In genomic region chr5:180100621-180101450, GRCh38 we compare ENCODE assay signal across 15 cellular contexts. TPM values are rescaled to one million over a fixed set of nuclear protein-coding genes. Genes with fewer than 3 reads are reported as not detected.
DNase-seq lines count a peak whose midpoint lies in the region; ATAC-seq and TF ChIP-seq lines count a peak whose summit lies in the region.
"Had no signal": no experiment of that assay in that cellular context is flagged by ENCODE, and none has a peak within 500 bp of the region (broad histone marks: within the 10 kb centered on the region; RNA-seq: fewer than 3 reads in every experiment).

No MANE protein-coding gene starts in this region.

- no peaks in the 10 kb centered on the region for H3K4me1 ChIP-seq in neuronal stem cell (ENCODE audit: control insufficient read depth in 2 of 2, insufficient read depth in 1 of 2, low read depth in 1 of 2, low read length in 2 of 2)
- H3K4me1 ChIP-seq in neural progenitor cell, result no peaks in the 10 kb centered on the region
- H3K4me1 ChIP-seq: A549, BE2C had no signal

- H2BK12ac ChIP-seq in neuronal stem cell (ENCODE audit: low read length), result peak overlapping the region; percentile 84

- TF ChIP-seq CTCF in natural killer cell (IDR thresholded peaks at IDR 0.05), result no peak
- no peak for TF ChIP-seq CTCF in CD14-positive monocyte (IDR thresholded peaks at IDR 0.05)
- TF ChIP-seq CTCF in neural progenitor cell (IDR thresholded peaks at IDR 0.05), result no peak

- no peak overlapping the region for H4K91ac ChIP-seq in neuronal stem cell (ENCODE audit: low read depth, low read length, poor library complexity)

- H3K4me3 ChIP-seq in neuronal stem cell (ENCODE audit: low read length in 2 of 2) (no peak overlapping the region), neural progenitor cell (no peak overlapping the region)
- H3K4me3 ChIP-seq: A549 had no signal

- ATAC-seq in natural killer cell treated with Interleukin-12 subunit alpha and Interleukin-12 subunit beta and Interleukin-15 and Interleukin-18, amount 100 ng/mL, for 72 hours, result peak in 1 of 2 donors; percentile 34
- no peak for ATAC-seq in natural killer cell
- ATAC-seq: CD8-positive, alpha-beta T cell; HCT116 had no signal

- H2AFZ ChIP-seq in neuronal stem cell (ENCODE audit: low read length) (no peak overlapping the region), neural progenitor cell (replicated peaks) (no peak overlapping the region)

- H3K79me2 ChIP-seq in neural progenitor cell (ENCODE audit: low read depth), result no peaks in the 10 kb centered on the region

- H3K4me2 ChIP-seq in neuronal stem cell (ENCODE audit: insufficient read depth, low read length, poor library complexity, severe bottlenecking) (no peak overlapping the region), neural progenitor cell (no peak overlapping the region)
- H3K4me2 ChIP-seq: A549 had no signal

- no peak overlapping the region for H3K27ac ChIP-seq in neuronal stem cell (replicated peaks; ENCODE audit: low read length)
- H3K27ac ChIP-seq in neural progenitor cell, result no peak overlapping the region
- H3K27ac ChIP-seq: A549, C4-2B had no signal

- no peak overlapping the region for H3K14ac ChIP-seq in neuronal stem cell (ENCODE audit: low read length)

- H4K8ac ChIP-seq in neuronal stem cell (ENCODE audit: low read depth, low read length), result no peak overlapping the region

- H2AK5ac ChIP-seq in neuronal stem cell (ENCODE audit: low read depth, low read length), result peak overlapping the region; percentile 84

- no peak overlapping the region for H3K27ac Mint-ChIP-seq in natural killer cell treated with Interleukin-12 subunit alpha and Interleukin-12 subunit beta and Interleukin-15 and Interleukin-18, amount 100 ng/mL, for 72 hours
- no peak overlapping the region for H3K27ac Mint-ChIP-seq in natural killer cell
- peak overlapping the region in 1 of 7 donors; percentile 52 for H3K27ac Mint-ChIP-seq in CD14-positive monocyte
- no peak overlapping the region for H3K27ac Mint-ChIP-seq in neural progenitor cell
- H3K27ac Mint-ChIP-seq: CD8-positive, alpha-beta T cell had no signal

- DNase-seq in natural killer cell treated with Interleukin-12 subunit alpha and Interleukin-12 subunit beta and Interleukin-15 and Interleukin-18, amount 100 ng/mL, for 72 hours (ENCODE audit: low spot score), result peak; percentile 51
- DNase-seq in natural killer cell, result no peak
- peak; percentile 36 for DNase-seq in ecto neural progenitor cell (ENCODE audit: low spot score)
- DNase-seq in neuronal stem cell (ENCODE audit: low spot score), result no peak
- no peak for DNase-seq in NCI-H1417 (lab: John Stamatoyannopoulos, UW)
- DNase-seq in CD14-positive monocyte (ENCODE audit: low spot score), result no peak
- DNase-seq in neural progenitor cell (ENCODE audit: low spot score), result no peak
- DNase-seq: BE2C, COR-L47, DND-41, GDM1 had no signal

- WGBS in neuronal stem cell (ENCODE audit: extremely low coverage in 2 of 2, insufficient read length in 2 of 2, insufficient replicate concordance in 1 of 2), 2 donors, result no CpG with 5 or more reads among the region's 29 CpGs

- H3K9me3 ChIP-seq in neuronal stem cell (replicated peaks in 1 of 2; ENCODE audit: control insufficient read depth in 2 of 2, insufficient read depth in 1 of 2, low read depth in 1 of 2, low read length in 2 of 2), result peaks cover 3 to 5% of the 10 kb centered on the region in 2 donors
- H3K9me3 ChIP-seq in neural progenitor cell (ENCODE audit: low read depth), result no peaks in the 10 kb centered on the region
- H3K9me3 ChIP-seq: BE2C had no signal

- no peaks in the 10 kb centered on the region for H3K36me3 ChIP-seq in neuronal stem cell (replicated peaks in 1 of 2; ENCODE audit: control insufficient read depth in 2 of 2, insufficient read depth in 2 of 2, low read length in 2 of 2)
- no peaks in the 10 kb centered on the region for H3K36me3 ChIP-seq in neural progenitor cell
- H3K36me3 ChIP-seq: BE2C had no signal

- no peak overlapping the region for H3K4me3 Mint-ChIP-seq in natural killer cell treated with Interleukin-12 subunit alpha and Interleukin-12 subunit beta and Interleukin-15 and Interleukin-18, amount 100 ng/mL, for 72 hours
- H3K4me3 Mint-ChIP-seq in natural killer cell, result no peak overlapping the region
- no peak overlapping the region for H3K4me3 Mint-ChIP-seq in CD14-positive monocyte
- H3K4me3 Mint-ChIP-seq in neural progenitor cell, result no peak overlapping the region
- H3K4me3 Mint-ChIP-seq: CD8-positive, alpha-beta T cell had no signal

- H3K4ac ChIP-seq in neuronal stem cell (ENCODE audit: low read length), result no peak overlapping the region

- H3K36me3 Mint-ChIP-seq in natural killer cell treated with Interleukin-12 subunit alpha and Interleukin-12 subunit beta and Interleukin-15 and Interleukin-18, amount 100 ng/mL, for 72 hours, result no peaks in the 10 kb centered on the region
- H3K36me3 Mint-ChIP-seq in natural killer cell, result no peaks in the 10 kb centered on the region
- H3K36me3 Mint-ChIP-seq in CD14-positive monocyte, result no peaks in the 10 kb centered on the region
- no peaks in the 10 kb centered on the region for H3K36me3 Mint-ChIP-seq in neural progenitor cell
- H3K36me3 Mint-ChIP-seq: CD8-positive, alpha-beta T cell had no signal

- H3K9me3 Mint-ChIP-seq in natural killer cell treated with Interleukin-12 subunit alpha and Interleukin-12 subunit beta and Interleukin-15 and Interleukin-18, amount 100 ng/mL, for 72 hours, result no peaks in the 10 kb centered on the region
- H3K9me3 Mint-ChIP-seq in natural killer cell, result no peaks in the 10 kb centered on the region
- peaks cover 12 to 31% (median 22%) of the 10 kb centered on the region in 7 donors for H3K9me3 Mint-ChIP-seq in CD14-positive monocyte
- peaks cover 2% of the 10 kb centered on the region for H3K9me3 Mint-ChIP-seq in neural progenitor cell
- H3K9me3 Mint-ChIP-seq: CD8-positive, alpha-beta T cell had no signal

- peaks cover 2% of the 10 kb centered on the region for H3K79me1 ChIP-seq in neuronal stem cell (ENCODE audit: low read depth, low read length)

- H2BK5ac ChIP-seq in neuronal stem cell (ENCODE audit: low read length), result no peak overlapping the region

- no peaks in the 10 kb centered on the region for H3K4me1 Mint-ChIP-seq in natural killer cell treated with Interleukin-12 subunit alpha and Interleukin-12 subunit beta and Interleukin-15 and Interleukin-18, amount 100 ng/mL, for 72 hours (ENCODE audit: low read depth in 2 of 2)
- no peaks in the 10 kb centered on the region for H3K4me1 Mint-ChIP-seq in natural killer cell
- H3K4me1 Mint-ChIP-seq in CD14-positive monocyte, result no peaks in the 10 kb centered on the region
- no peaks in the 10 kb centered on the region for H3K4me1 Mint-ChIP-seq in neural progenitor cell

- peak overlapping the region; percentile 85 for H2BK15ac ChIP-seq in neuronal stem cell (ENCODE audit: low read length)

- H3F3A ChIP-seq in neural progenitor cell (ENCODE audit: low read depth), result no peaks in the 10 kb centered on the region

- no peaks in the 10 kb centered on the region for H4K20me1 ChIP-seq in neural progenitor cell (ENCODE audit: low read depth)

- intact Hi-C loops in natural killer cell (cut with micrococcal nuclease) (no loop called here), CD14-positive monocyte (cut with micrococcal nuclease) (no loop called here)

- H2BK120ac ChIP-seq in neuronal stem cell (ENCODE audit: low read depth, low read length), result no peak overlapping the region

- H3K18ac ChIP-seq in neuronal stem cell (ENCODE audit: low read length), result peak overlapping the region; percentile 80

- H3K27me3 ChIP-seq in neuronal stem cell (ENCODE audit: control insufficient read depth in 3 of 3, insufficient read depth in 3 of 3, low read depth in 1 of 3, low read length in 3 of 3) (no peaks in the 10 kb centered on the region), neural progenitor cell (no peaks in the 10 kb centered on the region)
- H3K27me3 ChIP-seq: BE2C had no signal

- H3K23ac ChIP-seq in neuronal stem cell (ENCODE audit: low read depth, low read length, poor library complexity), result peak overlapping the region; percentile 73

- H3K9ac ChIP-seq in neuronal stem cell (ENCODE audit: low read depth, low read length, poor library complexity) (no peak overlapping the region), neural progenitor cell (no peak overlapping the region)

- H3K27me3 Mint-ChIP-seq in natural killer cell treated with Interleukin-12 subunit alpha and Interleukin-12 subunit beta and Interleukin-15 and Interleukin-18, amount 100 ng/mL, for 72 hours, result peaks cover 10 to 13% of the 10 kb centered on the region in 2 donors
- H3K27me3 Mint-ChIP-seq in natural killer cell (ENCODE audit: low read depth in 2 of 2), result peaks cover 5 to 17% of the 10 kb centered on the region in 2 donors
- H3K27me3 Mint-ChIP-seq in CD14-positive monocyte (ENCODE audit: low read depth in 3 of 3), result peaks cover 4 to 8% (median 7%) of the 10 kb centered on the region in 3 donors
- H3K27me3 Mint-ChIP-seq in neural progenitor cell (ENCODE audit: insufficient read depth, low read depth), result peaks cover 4% of the 10 kb centered on the region

RNA-seq across cellular contexts. Expression of gene RNF130, which starts 29.3 kb away (rescaled TPM):
- total RNA-seq in natural killer cell treated with Interleukin-12 subunit alpha and Interleukin-12 subunit beta and Interleukin-15 and Interleukin-18, amount 100 ng/mL, for 72 hours, result 10 to 100 TPM; 12.4 to 17.0 TPM
- total RNA-seq in natural killer cell (10 to 100 TPM; 24.4 to 35.0 (median 25.5) TPM), neural progenitor cell (ENCODE audit: low replicate concordance) (183 and 185 TPM in 2 replicates)
- 190 TPM for polyA plus RNA-seq in neuronal stem cell (2013, experiment 1 of 2)
- polyA plus RNA-seq in neuronal stem cell (2013, experiment 2 of 2), result 194 TPM
- polyA plus RNA-seq in CD14-positive monocyte, result 100 to 1,000 TPM; 376 to 439 TPM

Comparison
In these comparisons a context has a peak if more than half of its experiments do, and no peak if none do; other contexts are left out.
1. DNase-seq: peak in natural killer cell treated with Interleukin-12 subunit alpha and Interleukin-12 subunit beta and Interleukin-15 and Interleukin-18, amount 100 ng/mL, for 72 hours (single experiment) and ecto neural progenitor cell (single experiment); none in natural killer cell (single experiment), neuronal stem cell (single experiment), NCI-H1417 (0 of 3), CD14-positive monocyte (single experiment) and neural progenitor cell (single experiment).